In genomic region chr11:80182906-80183305, GRCh38 we compare ENCODE assay signal across 29 cellular contexts.
DNase-seq lines count a peak whose midpoint lies in the region; ATAC-seq, FAIRE-seq and TF ChIP-seq lines count a peak whose summit lies in the region.
"Had no signal": no experiment of that assay in that cellular context is flagged by ENCODE, and none has a peak within 500 bp of the region (broad histone marks: within the 10 kb centered on the region; RNA-seq: fewer than 3 reads in every experiment).

No MANE protein-coding gene starts in this region.

- H3K79me2 ChIP-seq in GM23338 (replicated peaks; ENCODE audit: insufficient read depth) = no peaks in the 10 kb centered on the region

- H3K4me1 ChIP-seq in GM23338 (ENCODE audit: insufficient read depth) = no peaks in the 10 kb centered on the region
- no peaks in the 10 kb centered on the region for H3K4me1 ChIP-seq in foreskin keratinocyte
- H3K4me1 ChIP-seq: BE2C, Peyer's patch had no signal

- H3K27ac ChIP-seq in GM23338 (ENCODE audit: low read depth) (no peak overlapping the region), foreskin keratinocyte (no peak overlapping the region)
- H3K27ac ChIP-seq: HL-60, Peyer's patch had no signal

- H3K4me3 ChIP-seq in GM23338 = no peak overlapping the region
- H3K4me3 ChIP-seq: GM12878, Peyer's patch had no signal

- H3K9me3 Mint-ChIP-seq in GM23338 = peaks cover 6% of the 10 kb centered on the region; the same call in 1 of the 3 replicates

- H3K27me3 Mint-ChIP-seq in GM23338 (ENCODE audit: insufficient read depth, low read depth, poor library complexity) = peaks cover 8% of the 10 kb centered on the region
- H3K27me3 Mint-ChIP-seq: CD8-positive, alpha-beta memory T cell had no signal

- peak overlapping the region; percentile 83; the same call in 1 of the 2 replicates for H2AFZ ChIP-seq in GM23338

- H4K20me1 ChIP-seq in GM23338 (replicated peaks; ENCODE audit: insufficient read depth) = no peaks in the 10 kb centered on the region

- DNase-seq in GM23338 (ENCODE audit: low spot score) = no peak
- DNase-seq in RCC 7860 (ENCODE audit: low spot score) = peak; percentile 80
- no peak for DNase-seq in foreskin keratinocyte
- DNase-seq in renal cortical epithelial cell (ENCODE audit: low read depth) = peak; percentile 59
- DNase-seq in AG08396 (ENCODE audit: low spot score) = no peak
- DNase-seq: BE2C; CD8-positive, alpha-beta memory T cell; DMS 273 treated with DMSO at 0.1 percent for 48 hours; DMS79; EL; GDM1; H9; NCI-H1092 treated with DMSO at 0.1 percent for 48 hours; NCI-H1436 treated with DMSO at 0.1 percent for 48 hours; NCI-H1930; NCI-H2107; NCI-H446; NCI-H524 treated with DMSO at 0.1 percent for 48 hours; Peyer's patch; SK-N-SH; SW 1271 had no signal

- no peaks in the 10 kb centered on the region for H3K4me1 Mint-ChIP-seq in GM23338
- H3K4me1 Mint-ChIP-seq: CD14-positive monocyte; CD8-positive, alpha-beta memory T cell; H9 had no signal

- H3K27me3 ChIP-seq in GM23338 (ENCODE audit: insufficient read depth) (no peaks in the 10 kb centered on the region), foreskin keratinocyte (peaks cover 8% of the 10 kb centered on the region)
- H3K27me3 ChIP-seq: BE2C, Peyer's patch had no signal

- ATAC-seq in GM23338 = no peak
- peak; percentile 28 for ATAC-seq in foreskin keratinocyte
- no peak for ATAC-seq in GM21447 (IDR thresholded peaks at IDR 0.05; ENCODE audit: unreplicated experiment)
- ATAC-seq in GM21526 (IDR thresholded peaks at IDR 0.05; ENCODE audit: low FRiP score, unreplicated experiment) = no peak
- ATAC-seq in HG03196 (IDR thresholded peaks at IDR 0.05; ENCODE audit: unreplicated experiment) = no peak
- ATAC-seq: GM12878 had no signal

- H3K27ac Mint-ChIP-seq in GM23338 = no peak overlapping the region
- H3K27ac Mint-ChIP-seq: CD14-positive monocyte; CD8-positive, alpha-beta memory T cell; H9; T-helper 1 cell treated with Interleukin-12 subunit alpha and Interleukin-12 subunit beta and Interleukin-4 antibody, amounts not matched to agents 30 μg/mL and 1 μg/mL, for 36 hours had no signal

- peak; percentile 92 for FAIRE-seq in RCC 7860 (lab: Jason Lieb, UNC)
- FAIRE-seq: A204.1, GM12878 had no signal

- H3F3A ChIP-seq in GM23338 (replicated peaks; ENCODE audit: low read depth) = no peaks in the 10 kb centered on the region

- 0 out of 3 replicates have a peak, but pooled peaks cover 3% of the 10 kb centered on the region for H3K36me3 Mint-ChIP-seq in GM23338 (ENCODE audit: low read depth)
- H3K36me3 Mint-ChIP-seq: CD14-positive monocyte; CD8-positive, alpha-beta memory T cell had no signal

- no peaks in the 10 kb centered on the region for H3K36me3 ChIP-seq in GM23338 (ENCODE audit: insufficient read depth)
- H3K36me3 ChIP-seq: BE2C, Peyer's patch had no signal

- no peak overlapping the region for H3K4me2 ChIP-seq in GM23338
- H3K4me2 ChIP-seq: SK-N-SH had no signal

- peaks cover 8% of the 10 kb centered on the region for H3K9me2 ChIP-seq in GM23338 (ENCODE audit: insufficient read depth)
- H3K9me2 ChIP-seq: SK-N-SH had no signal

- TF ChIP-seq CTCF in GM23338 (conservative IDR thresholded peaks at IDR 0.05; ENCODE audit: low read depth in 2 of 2) = no peak
- TF ChIP-seq CTCF in foreskin keratinocyte (conservative IDR thresholded peaks at IDR 0.05) = no peak

- no peak overlapping the region for H3K4me3 Mint-ChIP-seq in GM23338
- H3K4me3 Mint-ChIP-seq: CD14-positive monocyte; CD8-positive, alpha-beta memory T cell; H9; T-helper 1 cell treated with Interleukin-12 subunit alpha and Interleukin-12 subunit beta and Interleukin-4 antibody, amounts not matched to agents 30 μg/mL and 1 μg/mL, for 36 hours had no signal

TF ChIP-seq in GM23338, 12 proteins besides CTCF, POLR2A, EP300 and RAD21 (continues in another document):
- no peak for TF ChIP-seq NANOG (IDR thresholded peaks at IDR 0.05; ENCODE audit: borderline replicate concordance)
- TF ChIP-seq ZNF462 (CRISPR knock-in tag; IDR thresholded peaks at IDR 0.05) = no peak
- no peak for TF ChIP-seq EZH2 (IDR thresholded peaks at IDR 0.05; ENCODE audit: low read depth, unreplicated experiment)
- TF ChIP-seq JUNB (IDR thresholded peaks at IDR 0.05; ENCODE audit: unreplicated experiment) = no peak
- no peak for TF ChIP-seq CREB1 (CRISPR knock-in tag; IDR thresholded peaks at IDR 0.05; ENCODE audit: low read depth)
- no peak for TF ChIP-seq STAT1 (IDR thresholded peaks at IDR 0.05; ENCODE audit: unreplicated experiment)
- TF ChIP-seq EZH2phosphoT487 (IDR thresholded peaks at IDR 0.05; ENCODE audit: unreplicated experiment) = no peak
- TF ChIP-seq ZNF114 (CRISPR knock-in tag; IDR thresholded peaks at IDR 0.05) = no peak

Comparison
In these comparisons a context has a peak if more than half of its experiments do, and no peak if none do; other contexts are left out.
1. DNase-seq: peak in RCC 7860 (single experiment) and renal cortical epithelial cell (single experiment); none in GM23338 (single experiment), foreskin keratinocyte (0 of 2) and AG08396 (single experiment).